In genomic region chr6:80527552-80528052, GRCh38 we compare ENCODE assay signal across 13 cellular contexts.
DNase-seq lines count a peak whose midpoint lies in the region; ATAC-seq, FAIRE-seq and TF ChIP-seq lines count a peak whose summit lies in the region.
"Had no signal": no experiment of that assay in that cellular context is flagged by ENCODE, and none has a peak within 500 bp of the region (broad histone marks: within the 10 kb centered on the region; RNA-seq: fewer than 3 reads in every experiment).

No MANE protein-coding gene starts in this region.

- DNase-seq in NCI-H1105 (lab: John Stamatoyannopoulos, UW) (peak; percentile 94), NCI-H69 (lab: John Stamatoyannopoulos, UW) (peak; percentile 88), retina (no peak), ureter (ENCODE audit: low spot score) (no peak)
- DNase-seq: activated naive CD4-positive, alpha-beta T cell; NCI-H1048; stimulated activated naive CD8-positive, alpha-beta T cell treated with anti-CD3 and anti-CD28 coated beads, Interleukin-15, amount 100 ng/mL, for 72 hours; SW 1271 had no signal

- peak overlapping the region; percentile 86 for H3K27ac ChIP-seq in 22Rv1
- H3K27ac ChIP-seq: HL-60 had no signal

- TF ChIP-seq CTCF in 22Rv1 (IDR thresholded peaks at IDR 0.05), result no peak

- peak; percentile 97 for FAIRE-seq in islet of Langerhans (lab: Jason Lieb, UNC)

- no peak for ATAC-seq in GM19455 (IDR thresholded peaks at IDR 0.05; ENCODE audit: unreplicated experiment)
- no peak for ATAC-seq in HG02885 (IDR thresholded peaks at IDR 0.05; ENCODE audit: poor library complexity, unreplicated experiment)
- ATAC-seq: stimulated activated naive CD8-positive, alpha-beta T cell treated with anti-CD3 and anti-CD28 coated beads, Interleukin-15, amount 100 ng/mL, for 72 hours had no signal

Comparison
In these comparisons a context has a peak if more than half of its experiments do, and no peak if none do; other contexts are left out.
1. DNase-seq: peak in NCI-H1105 (single experiment) and NCI-H69 (single experiment); none in retina (single experiment) and ureter (single experiment).